ENCODE assay signal across 12 cellular contexts in the genomic region with DNA sequence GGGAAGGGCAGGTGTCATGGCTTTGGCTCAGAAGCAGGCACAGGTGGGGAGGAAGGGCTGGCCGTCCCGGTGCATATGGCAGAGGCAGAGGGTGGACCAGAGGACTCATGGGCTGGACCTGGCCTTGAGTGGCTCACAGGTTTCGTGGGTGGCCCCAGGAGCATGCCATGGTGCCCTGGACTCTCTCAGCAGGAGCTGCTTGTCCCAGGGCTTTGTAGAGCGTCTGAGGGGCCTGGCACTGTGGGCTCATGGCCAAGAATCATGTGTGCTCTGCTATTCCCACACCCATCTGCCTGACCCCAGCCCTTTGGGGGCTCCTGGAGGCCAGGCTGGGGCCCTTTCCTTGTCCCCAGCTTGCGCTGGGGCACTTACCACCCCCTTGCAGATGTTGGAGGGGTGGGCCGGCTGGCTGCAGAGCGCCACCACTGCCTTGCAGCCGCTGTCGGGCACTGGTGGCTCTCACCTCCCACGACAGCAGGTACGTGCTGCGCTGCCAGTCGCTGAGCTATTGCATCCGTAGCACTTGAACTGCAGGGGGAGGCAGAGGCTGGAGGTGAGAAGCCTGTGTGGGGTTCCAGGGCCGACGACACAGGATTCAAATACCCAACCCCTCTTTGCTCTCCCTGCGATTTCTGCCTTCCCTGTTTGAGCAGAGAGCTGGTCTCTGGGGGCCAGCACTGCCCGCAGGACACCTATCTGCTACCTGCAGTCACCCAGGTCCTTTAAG.
DNase-seq lines count a peak whose midpoint lies in the region; ATAC-seq and TF ChIP-seq lines count a peak whose summit lies in the region.
"Had no signal": no experiment of that assay in that cellular context is flagged by ENCODE, and none has a peak within 500 bp of the region (broad histone marks: within the 10 kb centered on the region; RNA-seq: fewer than 3 reads in every experiment).

No MANE protein-coding gene starts in this region.

- H3K27ac ChIP-seq in thyroid gland = no peak overlapping the region

- no peak overlapping the region for H3K4me3 Mint-ChIP-seq in activated CD8-positive, alpha-beta T cell treated with anti-CD3 and anti-CD28 coated beads for 36 hours
- no peak overlapping the region for H3K4me3 Mint-ChIP-seq in activated CD8-positive, alpha-beta T cell treated with anti-CD3 and anti-CD28 coated beads, Interleukin-2, amount 10 ng/mL, durations not matched to agents 7 days and 5 days
- H3K4me3 Mint-ChIP-seq: activated T-cell treated with anti-CD3 and anti-CD28 coated beads, Interleukin-2, amount 50 U/mL, for 24 hours; nephron had no signal

- POLR2A ChIA-PET in activated CD8-positive, alpha-beta T cell treated with anti-CD3 and anti-CD28 coated beads for 36 hours (lab: Charles Lee) = no interaction called here
- POLR2A ChIA-PET in activated CD8-positive, alpha-beta T cell treated with anti-CD3 and anti-CD28 coated beads, Interleukin-2, amount 10 ng/mL, durations not matched to agents 7 days and 5 days (lab: Charles Lee) = interaction anchor here (0.5 to 0.7 kb wide), 2 partner anchors 11 to 650 kb away, joined by 3 read pairs; no protein-coding TSS in a partner anchor

- peaks cover 23% of the 10 kb centered on the region for H3K27me3 Mint-ChIP-seq in activated CD8-positive, alpha-beta T cell treated with anti-CD3 and anti-CD28 coated beads for 36 hours
- no peaks in the 10 kb centered on the region for H3K27me3 Mint-ChIP-seq in activated CD8-positive, alpha-beta T cell treated with anti-CD3 and anti-CD28 coated beads, Interleukin-2, amount 10 ng/mL, durations not matched to agents 7 days and 5 days (ENCODE audit: low read depth)

- no peaks in the 10 kb centered on the region for H3K9me3 ChIP-seq in thyroid gland

- peaks cover 7 to 20% of the 10 kb centered on the region in 2 donors for H3K4me1 ChIP-seq in thyroid gland

- no peak for TF ChIP-seq POLR2A in thyroid gland (IDR thresholded peaks at IDR 0.05)

- H3K36me3 ChIP-seq in thyroid gland = no peaks in the 10 kb centered on the region

- H3K4me1 Mint-ChIP-seq in activated CD8-positive, alpha-beta T cell treated with anti-CD3 and anti-CD28 coated beads for 36 hours (ENCODE audit: low read depth) = peaks cover 11% of the 10 kb centered on the region
- peaks cover 11% of the 10 kb centered on the region for H3K4me1 Mint-ChIP-seq in activated CD8-positive, alpha-beta T cell treated with anti-CD3 and anti-CD28 coated beads, Interleukin-2, amount 10 ng/mL, durations not matched to agents 7 days and 5 days (ENCODE audit: low read depth)

- H3K36me3 Mint-ChIP-seq in activated CD8-positive, alpha-beta T cell treated with anti-CD3 and anti-CD28 coated beads for 36 hours (ENCODE audit: low read depth) = no peaks in the 10 kb centered on the region
- H3K36me3 Mint-ChIP-seq in activated CD8-positive, alpha-beta T cell treated with anti-CD3 and anti-CD28 coated beads, Interleukin-2, amount 10 ng/mL, durations not matched to agents 7 days and 5 days (ENCODE audit: low read depth) = no peaks in the 10 kb centered on the region

- WGBS in thyroid gland, 2 donors = 42 to 44% methylated on average over 13 to 17 of the region's 18 CpGs

- intact Hi-C loops in activated CD8-positive, alpha-beta T cell treated with anti-CD3 and anti-CD28 coated beads for 36 hours (cut with micrococcal nuclease) = loop anchor here (5.0 kb wide), 1 partner anchor 499 kb away; no protein-coding TSS in a partner anchor
- intact Hi-C loops in thyroid gland (cut with DNase I) = loop anchor here (5.0 kb wide), 1 partner anchor 474 kb away; no protein-coding TSS in a partner anchor

- H3K27ac Mint-ChIP-seq in activated CD8-positive, alpha-beta T cell treated with anti-CD3 and anti-CD28 coated beads for 36 hours = no peak overlapping the region
- no peak overlapping the region for H3K27ac Mint-ChIP-seq in activated CD8-positive, alpha-beta T cell treated with anti-CD3 and anti-CD28 coated beads, Interleukin-2, amount 10 ng/mL, durations not matched to agents 7 days and 5 days
- H3K27ac Mint-ChIP-seq: activated T-cell treated with anti-CD3 and anti-CD28 coated beads, Interleukin-2, amount 50 U/mL, for 24 hours had no signal

- no peak for TF ChIP-seq CTCF in activated CD8-positive, alpha-beta T cell treated with anti-CD3 and anti-CD28 coated beads for 36 hours (IDR thresholded peaks at IDR 0.05)
- TF ChIP-seq CTCF in thyroid gland (IDR thresholded peaks at IDR 0.05) = peak in 3 of 6 experiments; percentile 30 to 42 (median 31)

- CTCF ChIA-PET in activated CD8-positive, alpha-beta T cell treated with anti-CD3 and anti-CD28 coated beads for 36 hours (lab: Charles Lee) = interaction anchor here (1.4 kb wide), 1 partner anchor 500 kb away, joined by 5 read pairs; no protein-coding TSS in a partner anchor
- CTCF ChIA-PET in activated CD8-positive, alpha-beta T cell treated with anti-CD3 and anti-CD28 coated beads, Interleukin-2, amount 10 ng/mL, durations not matched to agents 7 days and 5 days (lab: Charles Lee) = no interaction called here

- H3K4me3 ChIP-seq in thyroid gland (replicated peaks in 1 of 3) = no peak overlapping the region

- ATAC-seq in activated CD8-positive, alpha-beta T cell treated with anti-CD3 and anti-CD28 coated beads for 36 hours = peak; percentile 29
- no peak for ATAC-seq in activated CD8-positive, alpha-beta T cell treated with anti-CD3 and anti-CD28 coated beads, Interleukin-2, amount 10 ng/mL, durations not matched to agents 7 days and 5 days
- ATAC-seq in GM19324 (IDR thresholded peaks at IDR 0.05; ENCODE audit: low FRiP score, unreplicated experiment) = no peak

- no peaks in the 10 kb centered on the region for H3K9me3 Mint-ChIP-seq in activated CD8-positive, alpha-beta T cell treated with anti-CD3 and anti-CD28 coated beads for 36 hours
- H3K9me3 Mint-ChIP-seq in activated CD8-positive, alpha-beta T cell treated with anti-CD3 and anti-CD28 coated beads, Interleukin-2, amount 10 ng/mL, durations not matched to agents 7 days and 5 days (ENCODE audit: insufficient read depth) = no peaks in the 10 kb centered on the region
- H3K9me3 Mint-ChIP-seq: activated T-cell treated with anti-CD3 and anti-CD28 coated beads, Interleukin-2, amount 50 U/mL, for 24 hours; nephron had no signal

- peak; percentile 40 for DNase-seq in activated CD8-positive, alpha-beta T cell treated with anti-CD3 and anti-CD28 coated beads for 36 hours
- no peak for DNase-seq in activated CD8-positive, alpha-beta T cell treated with anti-CD3 and anti-CD28 coated beads, Interleukin-2, amount 10 ng/mL, durations not matched to agents 7 days and 5 days
- DNase-seq in NCI-H748 treated with DMSO at 0.1 percent for 48 hours (lab: John Stamatoyannopoulos, UW) (peak; percentile 41), dermis microvascular lymphatic vessel endothelial cell (ENCODE audit: low read depth in 2 of 2) (peak; percentile 23 to 33), thyroid gland (peak; percentile 49 to 57), D341Med (ENCODE audit: low spot score) (no peak)
- DNase-seq in activated effector memory CD4-positive, alpha-beta T cell treated with anti-CD3 and anti-CD28 coated beads, Interleukin-2, amount 50 U/mL, for 16 hours = no peak
- DNase-seq: activated T-cell treated with anti-CD3 and anti-CD28 coated beads, Interleukin-2, amount 50 U/mL, for 24 hours; cortex of kidney; MM.1S had no signal

- H3K27me3 ChIP-seq in thyroid gland = no peaks in the 10 kb centered on the region

Comparison
In these comparisons a context has a peak if more than half of its experiments do, and no peak if none do; other contexts are left out.
1. DNase-seq: peak in activated CD8-positive, alpha-beta T cell treated with anti-CD3 and anti-CD28 coated beads for 36 hours (single experiment), NCI-H748 treated with DMSO at 0.1 percent for 48 hours (single experiment), dermis microvascular lymphatic vessel endothelial cell (2 of 2) and thyroid gland (2 of 2); none in activated CD8-positive, alpha-beta T cell treated with anti-CD3 and anti-CD28 coated beads, Interleukin-2, amount 10 ng/mL, durations not matched to agents 7 days and 5 days (single experiment), D341Med (single experiment) and activated effector memory CD4-positive, alpha-beta T cell treated with anti-CD3 and anti-CD28 coated beads, Interleukin-2, amount 50 U/mL, for 16 hours (single experiment).